Comparison of ENCODE assay signal across 8 cellular contexts in the genomic region with DNA sequence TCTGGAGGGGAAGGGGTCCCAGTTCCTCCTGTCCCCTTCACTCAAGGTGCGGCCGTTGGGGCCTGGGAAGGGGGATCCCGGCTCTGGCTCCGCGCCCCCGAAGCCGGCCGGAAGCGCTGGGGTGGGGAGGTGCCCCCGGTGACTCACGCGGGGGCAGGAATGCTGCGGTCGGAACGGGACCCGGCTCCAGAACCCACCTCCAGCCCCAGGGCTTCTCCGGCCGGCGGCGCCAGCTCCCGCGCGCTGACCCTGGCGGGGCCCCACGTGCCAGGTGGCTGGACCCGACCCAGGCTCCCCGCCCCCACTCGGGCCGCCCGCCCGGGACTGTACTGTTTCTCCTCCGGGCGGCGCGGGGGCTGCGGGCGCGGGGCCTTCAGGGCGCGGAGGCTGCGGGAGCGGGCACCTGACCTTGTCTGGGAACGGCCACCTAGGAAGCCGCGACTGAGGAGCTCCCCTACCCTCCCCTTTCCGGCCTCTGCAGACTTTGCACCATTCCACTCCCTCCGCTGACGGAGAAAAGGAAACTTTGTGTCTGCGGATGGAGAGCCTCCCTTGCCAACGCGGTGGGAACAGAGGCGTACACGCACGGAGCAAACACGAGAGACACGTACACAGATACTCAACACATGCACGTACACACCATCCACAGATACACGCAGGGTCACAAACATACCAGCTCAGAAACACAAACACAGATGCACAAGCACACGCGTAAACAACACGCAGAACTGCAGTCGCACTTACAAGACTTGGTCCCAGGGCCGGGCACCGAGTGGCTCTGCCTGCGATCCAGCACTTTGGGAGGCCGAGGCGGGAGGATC. TPM values are rescaled to one million over a fixed set of nuclear protein-coding genes. Genes with fewer than 3 reads are reported as not detected.
DNase-seq lines count a peak whose midpoint lies in the region; ATAC-seq and TF ChIP-seq lines count a peak whose summit lies in the region.

No MANE protein-coding gene starts in this region.

- peak overlapping the region; percentile 58 for H3K27ac ChIP-seq in subcutaneous abdominal adipose tissue (ENCODE audit: low read depth, low read length)

- H3K27ac Mint-ChIP-seq in natural killer cell treated with Interleukin-12 subunit alpha and Interleukin-12 subunit beta and Interleukin-15 and Interleukin-18, amount 100 ng/mL, for 72 hours: peak overlapping the region in 1 of 2 donors; percentile 34

- H3K9ac ChIP-seq in subcutaneous abdominal adipose tissue (ENCODE audit: low read length in 5 of 5): peak overlapping the region in 3 of 5 donors; percentile 13 to 55 (median 54)

- H3K4me1 Mint-ChIP-seq in natural killer cell treated with Interleukin-12 subunit alpha and Interleukin-12 subunit beta and Interleukin-15 and Interleukin-18, amount 100 ng/mL, for 72 hours (ENCODE audit: low read depth in 2 of 2): peaks cover 5 to 6% of the 10 kb centered on the region in 2 donors

- peak overlapping the region; percentile 75 for H3K4me3 Mint-ChIP-seq in natural killer cell treated with Interleukin-12 subunit alpha and Interleukin-12 subunit beta and Interleukin-15 and Interleukin-18, amount 100 ng/mL, for 72 hours

- peaks cover 17 to 22% of the 10 kb centered on the region in 2 donors for H3K27me3 Mint-ChIP-seq in natural killer cell treated with Interleukin-12 subunit alpha and Interleukin-12 subunit beta and Interleukin-15 and Interleukin-18, amount 100 ng/mL, for 72 hours

- no peaks in the 10 kb centered on the region for H3K9me3 ChIP-seq in subcutaneous abdominal adipose tissue (ENCODE audit: control insufficient read depth in 5 of 5, low read length in 5 of 5)

- peaks cover 5 to 44% (median 22%) of the 10 kb centered on the region in 5 donors for H3K4me1 ChIP-seq in subcutaneous abdominal adipose tissue (ENCODE audit: control insufficient read depth in 5 of 5, insufficient read depth in 5 of 5, low read length in 5 of 5)

- peak overlapping the region; percentile 57 for H3K4me3 ChIP-seq in NB4 (ENCODE audit: low read depth, low read length)
- H3K4me3 ChIP-seq in fibroblast of the aortic adventitia (ENCODE audit: low read depth, low read length): peak overlapping the region; percentile 57
- H3K4me3 ChIP-seq in subcutaneous abdominal adipose tissue (ENCODE audit: low read depth in 1 of 5, low read length in 5 of 5): peak overlapping the region; percentile 56 to 82 (median 63)

- TF ChIP-seq CTCF in AG09319 (IDR thresholded peaks at IDR 0.05; ENCODE audit: low read depth, low read length) (no peak), NB4 (IDR thresholded peaks at IDR 0.05; ENCODE audit: low read depth, low read length) (no peak), fibroblast of the aortic adventitia (IDR thresholded peaks at IDR 0.05; ENCODE audit: insufficient read depth, low read length) (peak; percentile 4)

- TF ChIP-seq POLR2A in NB4 (IDR thresholded peaks at IDR 0.05; ENCODE audit: extremely low read depth, insufficient read length): no peak

- no peaks in the 10 kb centered on the region for H3K36me3 Mint-ChIP-seq in natural killer cell treated with Interleukin-12 subunit alpha and Interleukin-12 subunit beta and Interleukin-15 and Interleukin-18, amount 100 ng/mL, for 72 hours

- peak; percentile 54 to 56 for ATAC-seq in natural killer cell treated with Interleukin-12 subunit alpha and Interleukin-12 subunit beta and Interleukin-15 and Interleukin-18, amount 100 ng/mL, for 72 hours

- H3K27me3 ChIP-seq in subcutaneous abdominal adipose tissue (ENCODE audit: control insufficient read depth in 5 of 5, insufficient read depth in 4 of 5, low read length in 5 of 5): peaks cover 0 to 20% (median 2%) of the 10 kb centered on the region in 5 donors

- peaks cover 0 to 18% (median 5%) of the 10 kb centered on the region in 5 donors for H3K36me3 ChIP-seq in subcutaneous abdominal adipose tissue (ENCODE audit: control insufficient read depth in 5 of 5, insufficient read depth in 5 of 5, low read length in 5 of 5)

- peak; percentile 86 for DNase-seq in AG09319 (ENCODE audit: extremely low read depth, low read depth)
- peak; percentile 81 for DNase-seq in NB4 (ENCODE audit: low read depth)
- DNase-seq in activated T-helper 9 cell treated with anti-CD3 and anti-CD28 coated beads, Interleukin-2, amount 50 U/mL, for 16 hours (ENCODE audit: low read depth): peak; percentile 16
- peak; percentile 80 for DNase-seq in fibroblast of the aortic adventitia (ENCODE audit: low read depth)
- no peak for DNase-seq in natural killer cell treated with Interleukin-12 subunit alpha and Interleukin-12 subunit beta and Interleukin-15 and Interleukin-18, amount 100 ng/mL, for 72 hours (ENCODE audit: low spot score)
- no peak for DNase-seq in putamen (ENCODE audit: low spot score)
- DNase-seq in NCI-H1436 (lab: John Stamatoyannopoulos, UW): no peak

- no peaks in the 10 kb centered on the region for H3K9me3 Mint-ChIP-seq in natural killer cell treated with Interleukin-12 subunit alpha and Interleukin-12 subunit beta and Interleukin-15 and Interleukin-18, amount 100 ng/mL, for 72 hours

RNA-seq across cellular contexts. Expression of a gene that starts 7.2 kb away (rescaled TPM):
- 121 and 305 TPM in 2 replicates for total RNA-seq in fibroblast of the aortic adventitia (ENCODE audit: low replicate concordance)
- not detected for total RNA-seq in natural killer cell treated with Interleukin-12 subunit alpha and Interleukin-12 subunit beta and Interleukin-15 and Interleukin-18, amount 100 ng/mL, for 72 hours

RNA-seq across cellular contexts. Expression of a gene that starts 33.2 kb away (rescaled TPM):
- 0.45 TPM in 1 of 2 replicates, not detected in the other for total RNA-seq in fibroblast of the aortic adventitia (ENCODE audit: low replicate concordance)
- not detected for total RNA-seq in natural killer cell treated with Interleukin-12 subunit alpha and Interleukin-12 subunit beta and Interleukin-15 and Interleukin-18, amount 100 ng/mL, for 72 hours

RNA-seq across cellular contexts. Expression of a gene that starts 37.9 kb away (rescaled TPM):
- total RNA-seq in fibroblast of the aortic adventitia (ENCODE audit: low replicate concordance): 98.4 and 108 TPM in 2 replicates
- total RNA-seq in natural killer cell treated with Interleukin-12 subunit alpha and Interleukin-12 subunit beta and Interleukin-15 and Interleukin-18, amount 100 ng/mL, for 72 hours: 100 to 1,000 TPM; 248 to 319 TPM

Comparison
In these comparisons a context has a peak if more than half of its experiments do, and no peak if none do; other contexts are left out.
1. DNase-seq: peak in AG09319 (single experiment), NB4 (single experiment), activated T-helper 9 cell treated with anti-CD3 and anti-CD28 coated beads, Interleukin-2, amount 50 U/mL, for 16 hours (single experiment) and fibroblast of the aortic adventitia (single experiment); none in natural killer cell treated with Interleukin-12 subunit alpha and Interleukin-12 subunit beta and Interleukin-15 and Interleukin-18, amount 100 ng/mL, for 72 hours (single experiment), putamen (single experiment) and NCI-H1436 (single experiment).
2. RNA of a gene that starts 7.2 kb away (total RNA-seq): 121 to 305 TPM in fibroblast of the aortic adventitia; not detected in natural killer cell treated with Interleukin-12 subunit alpha and Interleukin-12 subunit beta and Interleukin-15 and Interleukin-18, amount 100 ng/mL, for 72 hours; every median in the first group is over 100 times any median in the second.
3. Peak in every context shown above with its lines, with median percentiles within 50 percentile points of each other: H3K4me3 ChIP-seq.